ENCODE assay signal across 19 cellular contexts in genomic region chr10:35214607-35215020, GRCh38.
"Had no signal": no experiment of that assay in that cellular context is flagged by ENCODE, and none has a peak within 500 bp of the region (broad histone marks: within the 10 kb centered on the region; RNA-seq: fewer than 3 reads in every experiment).

No MANE protein-coding gene starts in this region.

- H3K4me3 Mint-ChIP-seq: activated CD4-positive, alpha-beta memory T cell treated with anti-CD3 and anti-CD28 coated beads for 36 hours; activated naive CD8-positive, alpha-beta T cell; activated T-cell treated with anti-CD3 and anti-CD28 coated beads, Interleukin-2, amount 50 U/mL, for 72 hours; brain; endodermal cell; memory B cell; naive thymus-derived CD8-positive, alpha-beta T cell had no signal

- H3K27me3 Mint-ChIP-seq: activated CD4-positive, alpha-beta memory T cell treated with anti-CD3 and anti-CD28 coated beads for 36 hours; brain; memory B cell; progenitor cell of endocrine pancreas had no signal

- H3K9me3 Mint-ChIP-seq: activated CD4-positive, alpha-beta memory T cell treated with anti-CD3 and anti-CD28 coated beads for 36 hours; activated T-cell treated with anti-CD3 and anti-CD28 coated beads, Interleukin-2, amount 50 U/mL, for 72 hours; brain; endodermal cell; memory B cell; naive thymus-derived CD8-positive, alpha-beta T cell had no signal

- H3K27ac Mint-ChIP-seq: activated CD4-positive, alpha-beta memory T cell treated with anti-CD3 and anti-CD28 coated beads for 36 hours; activated naive CD8-positive, alpha-beta T cell; activated T-cell treated with anti-CD3 and anti-CD28 coated beads, Interleukin-2, amount 50 U/mL, for 72 hours; endodermal cell; memory B cell had no signal

- ATAC-seq: activated T-cell treated with anti-CD3 and anti-CD28 coated beads, Interleukin-2, amount 50 U/mL, for 72 hours; left lobe of liver; mucosa of descending colon; naive thymus-derived CD8-positive, alpha-beta T cell; right lobe of liver had no signal

- DNase-seq: activated CD4-positive, alpha-beta memory T cell treated with anti-CD3 and anti-CD28 coated beads for 36 hours; activated CD4-positive, alpha-beta T cell treated with anti-CD3 and anti-CD28 coated beads for 1 hour; activated gamma-delta T cell; activated T-cell treated with anti-CD3 and anti-CD28 coated beads, Interleukin-2, amount 50 U/mL, for 72 hours; cerebellar nuclear complex; endodermal cell; gastrocnemius medialis; islet precursor cell; mucosa of descending colon; naive thymus-derived CD8-positive, alpha-beta T cell; right lobe of liver; SW 1271; T-helper 9 cell; thyroid gland had no signal

- H3K36me3 Mint-ChIP-seq: memory B cell had no signal
